Comparison of ENCODE assay signal across 11 cellular contexts in the genomic region with DNA sequence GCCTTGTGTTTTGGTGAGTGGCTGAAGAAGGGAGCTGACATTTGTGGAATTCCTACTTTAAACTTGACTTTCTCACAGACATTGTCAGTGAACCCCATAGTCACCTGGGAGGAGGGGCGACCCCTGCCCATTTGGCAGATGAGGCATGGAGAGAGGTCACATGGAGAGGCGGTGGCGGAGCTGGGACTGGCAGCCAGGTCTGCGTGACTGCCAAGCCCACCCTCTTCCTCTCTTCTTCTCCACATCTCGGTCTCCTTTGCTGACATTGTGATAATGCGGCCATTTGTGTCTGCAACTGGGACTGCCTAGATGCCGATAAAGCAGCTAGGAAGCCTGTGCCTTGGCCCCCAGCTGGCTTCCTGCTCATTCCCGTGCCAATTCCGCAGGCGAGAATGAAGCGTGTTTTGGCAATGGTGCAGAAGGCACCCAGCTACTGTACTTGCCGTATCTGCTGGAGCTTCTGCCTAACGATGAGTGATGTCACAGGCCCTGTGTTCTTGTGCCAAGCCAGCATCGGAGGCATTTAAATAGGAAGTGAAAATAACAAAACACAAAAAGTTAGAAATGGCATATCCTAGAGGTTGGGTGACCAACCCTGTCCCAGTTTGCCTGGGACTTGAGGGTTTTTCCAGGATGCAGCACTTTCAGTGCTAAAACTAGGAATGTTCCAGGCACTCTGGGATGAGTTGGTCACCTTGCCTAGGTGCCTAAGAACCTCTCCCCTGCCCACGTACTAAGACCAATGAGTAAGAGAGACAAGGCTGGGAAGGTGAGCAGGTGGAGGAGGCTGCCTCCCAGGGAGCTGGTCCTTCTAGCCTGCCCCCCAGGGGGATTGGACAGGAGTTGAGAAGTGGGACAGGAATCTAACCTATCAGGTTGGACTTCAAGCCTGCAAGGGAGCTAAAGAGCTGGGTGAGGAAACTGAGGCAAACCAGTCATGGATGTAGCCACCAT. TPM values are rescaled to one million over a fixed set of nuclear protein-coding genes. Genes with fewer than 3 reads are reported as not detected.
A peak's percentile ranks its signal among the peaks of the same experiment; 100 is the strongest.
DNase-seq lines count a peak whose midpoint lies in the region; ATAC-seq and TF ChIP-seq lines count a peak whose summit lies in the region.
"Had no signal": no experiment of that assay in that cellular context is flagged by ENCODE, and none has a peak within 500 bp of the region (broad histone marks: within the 10 kb centered on the region; RNA-seq: fewer than 3 reads in every experiment).

No MANE protein-coding gene starts in this region.

- no peak overlapping the region for H3K27ac Mint-ChIP-seq in T-helper 2 cell treated with Interferon-gamma antibody and Interleukin-4, amounts not matched to agents 5 μg/mL and 100 μg/mL, for 36 hours

- peak; percentile 48 for ATAC-seq in Right ventricle myocardium superior (ENCODE audit: poor library complexity)
- ATAC-seq in left cardiac atrium: peak; percentile 70 to 71

- no peak overlapping the region for H3K4me3 Mint-ChIP-seq in T-helper 2 cell treated with Interferon-gamma antibody and Interleukin-4, amounts not matched to agents 5 μg/mL and 100 μg/mL, for 36 hours

- TF ChIP-seq POLR2A in uterus (IDR thresholded peaks at IDR 0.05): no peak

- intact Hi-C loops in Right ventricle myocardium superior (cut with DNase I): no loop called here
- intact Hi-C loops in left cardiac atrium (cut with DNase I): no loop called here
- intact Hi-C loops in uterus (cut with DNase I; ENCODE audit: low total_unique reads): no loop called here

- H3K36me3 Mint-ChIP-seq in T-helper 2 cell treated with Interferon-gamma antibody and Interleukin-4, amounts not matched to agents 5 μg/mL and 100 μg/mL, for 36 hours (ENCODE audit: low read depth): no peaks in the 10 kb centered on the region

- TF ChIP-seq CTCF in right atrium auricular region (IDR thresholded peaks at IDR 0.05) (no peak), uterus (IDR thresholded peaks at IDR 0.05) (no peak)

- H3K27ac ChIP-seq in right atrium auricular region: no peak overlapping the region
- peak overlapping the region; percentile 4 to 36 for H3K27ac ChIP-seq in uterus
- H3K27ac ChIP-seq: ascending aorta had no signal

- H3K4me1 ChIP-seq in right atrium auricular region (peaks cover 0 to 58% of the 10 kb centered on the region in 2 donors), uterus (peaks cover 0 to 6% of the 10 kb centered on the region in 2 donors)
- H3K4me1 ChIP-seq: ascending aorta had no signal

- H3K27me3 Mint-ChIP-seq in T-helper 2 cell treated with Interferon-gamma antibody and Interleukin-4, amounts not matched to agents 5 μg/mL and 100 μg/mL, for 36 hours (ENCODE audit: low read depth): peaks cover 4% of the 10 kb centered on the region

- H3K36me3 ChIP-seq in right atrium auricular region (no peaks in the 10 kb centered on the region), uterus (no peaks in the 10 kb centered on the region)
- H3K36me3 ChIP-seq: ascending aorta had no signal

- DNase-seq in Right ventricle myocardium superior (peak; percentile 60), right atrium auricular region (ENCODE audit: low spot score) (no peak), SIG-M5 treated with dmso at 0.1 percent for 504 hours (lab: John Stamatoyannopoulos, UW; ENCODE audit: unreplicated experiment) (peak; percentile 58), left cardiac atrium (peak; percentile 50), uterus (peak in 1 of 2 donors; percentile 63), retina (no peak)
- no peak for DNase-seq in activated CD4-positive, alpha-beta T cell treated with anti-CD3 and anti-CD28 coated beads, Interleukin-2, amount 50 U/mL, for 48 hours
- no peak for DNase-seq in T-helper 2 cell treated with Interferon-gamma antibody and Interleukin-4, amounts not matched to agents 5 μg/mL and 100 μg/mL, for 36 hours (ENCODE audit: low spot score)
- DNase-seq: activated CD4-positive, CD25-positive, alpha-beta regulatory T cell treated with anti-CD3 and anti-CD28 coated beads, Interleukin-2, amount 50 U/mL, for 72 hours; kidney had no signal

- no peaks in the 10 kb centered on the region for H3K9me3 Mint-ChIP-seq in T-helper 2 cell treated with Interferon-gamma antibody and Interleukin-4, amounts not matched to agents 5 μg/mL and 100 μg/mL, for 36 hours

- no peaks in the 10 kb centered on the region for H3K27me3 ChIP-seq in right atrium auricular region
- no peaks in the 10 kb centered on the region for H3K27me3 ChIP-seq in uterus
- H3K27me3 ChIP-seq: ascending aorta had no signal

- H3K4me3 ChIP-seq in right atrium auricular region (no peak overlapping the region), uterus (no peak overlapping the region)
- H3K4me3 ChIP-seq: ascending aorta had no signal

- H3K4me1 Mint-ChIP-seq in T-helper 2 cell treated with Interferon-gamma antibody and Interleukin-4, amounts not matched to agents 5 μg/mL and 100 μg/mL, for 36 hours (ENCODE audit: low read depth): no peaks in the 10 kb centered on the region

- H3K9me3 ChIP-seq in right atrium auricular region: no peaks in the 10 kb centered on the region
- no peaks in the 10 kb centered on the region for H3K9me3 ChIP-seq in uterus
- H3K9me3 ChIP-seq: ascending aorta had no signal

RNA-seq across cellular contexts. Expression of a gene that starts 23.6 kb away (rescaled TPM):
- total RNA-seq in Right ventricle myocardium superior (27.5 TPM), right atrium auricular region (10 to 100 TPM; 41.2 to 53.2 TPM), left cardiac atrium (10 to 100 TPM; 19.4 to 24.6 TPM), uterus (10 to 100 TPM; 21.3 to 86.5 (median 71.8) TPM)

RNA-seq across cellular contexts. Expression of a gene that starts 29.5 kb away (rescaled TPM):
- total RNA-seq in Right ventricle myocardium superior (1.4 TPM), right atrium auricular region (1 to 10 TPM; 1.9 to 2.6 TPM), left cardiac atrium (1 to 10 TPM; 1.2 to 1.3 TPM), uterus (1 to 10 TPM in 2 of 4 donors, under 1 TPM in 1, not detected in 1; under 0.01 to 2.6 (median 1.3) TPM)

RNA-seq across cellular contexts. Expression of a gene that starts 52.7 kb away (rescaled TPM):
- not detected for total RNA-seq in Right ventricle myocardium superior
- total RNA-seq in right atrium auricular region: not detected
- not detected for total RNA-seq in left cardiac atrium
- 1 to 10 TPM in 1 of 4 donors, under 1 TPM in 1, not detected in 2; 0.79 to 1.9 TPM for total RNA-seq in uterus
- total RNA-seq: ascending aorta had no signal

Comparison
In these comparisons a context has a peak if more than half of its experiments do, and no peak if none do; other contexts are left out.
1. DNase-seq: peak in Right ventricle myocardium superior (single experiment), SIG-M5 treated with dmso at 0.1 percent for 504 hours (single experiment) and left cardiac atrium (single experiment); none in right atrium auricular region (single experiment), activated CD4-positive, alpha-beta T cell treated with anti-CD3 and anti-CD28 coated beads, Interleukin-2, amount 50 U/mL, for 48 hours (0 of 2), retina (single experiment) and T-helper 2 cell treated with Interferon-gamma antibody and Interleukin-4, amounts not matched to agents 5 μg/mL and 100 μg/mL, for 36 hours (single experiment).
2. H3K27ac ChIP-seq: peak in uterus (2 of 2); none in right atrium auricular region (0 of 2).